10 cellular contexts compared by ENCODE assay signal in the genomic region with DNA sequence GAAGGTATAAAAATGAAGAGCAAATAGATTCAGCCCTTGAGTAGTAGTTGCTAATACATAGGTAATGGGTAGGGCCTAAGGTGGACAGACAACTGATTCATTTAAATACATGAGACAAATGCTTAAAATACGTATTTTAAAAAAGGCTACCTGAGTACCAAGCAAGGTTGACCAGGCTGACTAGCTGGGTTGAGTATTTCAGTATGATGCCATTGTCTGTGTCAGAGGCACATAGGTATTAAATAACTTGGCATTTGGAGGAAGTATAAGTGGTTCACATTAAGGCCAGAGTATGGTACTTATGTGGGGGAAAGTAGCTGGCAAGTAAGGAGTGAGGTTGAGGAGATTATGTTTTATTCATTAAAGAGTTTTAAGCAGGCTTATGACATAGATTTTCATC. TPM values are rescaled to one million over a fixed set of nuclear protein-coding genes. Genes with fewer than 3 reads are reported as not detected.
DNase-seq lines count a peak whose midpoint lies in the region; ATAC-seq, FAIRE-seq and TF ChIP-seq lines count a peak whose summit lies in the region.
"Had no signal": no experiment of that assay in that cellular context is flagged by ENCODE, and none has a peak within 500 bp of the region (broad histone marks: within the 10 kb centered on the region; RNA-seq: fewer than 3 reads in every experiment).

No MANE protein-coding gene starts in this region.

- H3K4me3 ChIP-seq in GM12878 = no peak overlapping the region
- H3K4me3 ChIP-seq in testis = no peak overlapping the region

- no peaks in the 10 kb centered on the region for H3K27me3 ChIP-seq in GM12878 (replicated peaks in 1 of 2; ENCODE audit: control insufficient read depth in 2 of 2, insufficient read depth in 2 of 2, low read length in 1 of 2)
- no peaks in the 10 kb centered on the region for H3K27me3 ChIP-seq in testis

- peaks cover 2% of the 10 kb centered on the region for H3K36me3 Mint-ChIP-seq in activated naive CD4-positive, alpha-beta T cell treated with anti-CD3 and anti-CD28 coated beads for 36 hours (ENCODE audit: low read depth)

- BruUV-seq in GM12878 (replicated peaks; lab: Mats Ljungman, UMichigan) = no TSS peak

- H3K4me3 Mint-ChIP-seq in activated naive CD4-positive, alpha-beta T cell treated with anti-CD3 and anti-CD28 coated beads for 36 hours = peak overlapping the region; percentile 34

- TF ChIP-seq CTCF in GM12878 (IDR thresholded peaks at IDR 0.05 in 2 of 3, conservative IDR thresholded peaks at IDR 0.05 in 1 of 3; ENCODE audit: control insufficient read depth in 2 of 3, extremely low read depth in 1 of 3, insufficient read depth in 1 of 3, low read depth in 3 of 3, low read length in 3 of 3) (no peak), testis (IDR thresholded peaks at IDR 0.05) (no peak), RWPE1 (conservative IDR thresholded peaks at IDR 0.05; ENCODE audit: low read depth) (no peak)

- no peak for TF ChIP-seq RAD21 in GM12878 (IDR thresholded peaks at IDR 0.05; ENCODE audit: insufficient read depth, low read depth, low read length)

- H3K79me2 ChIP-seq in GM12878 (ENCODE audit: control insufficient read depth, insufficient read depth, low read length) = peaks cover 70% of the 10 kb centered on the region

- CTCF ChIA-PET in activated naive CD4-positive, alpha-beta T cell treated with anti-CD3 and anti-CD28 coated beads for 36 hours (lab: Charles Lee) = no interaction called here
- CTCF ChIA-PET in GM12878 (lab: Yijun Ruan, JAX) (interaction anchor here (1.2 to 3.0 kb wide), 2 partner anchors 11 to 18 kb away, joined by 3 to 9 read pairs; no protein-coding TSS in a partner anchor), RWPE1 (lab: Yijun Ruan, JAX) (interaction anchor here (0.5 to 0.6 kb wide), 2 partner anchors 301 to 323 kb away, joined by 3 to 6 read pairs; no protein-coding TSS in a partner anchor)

- peaks cover 91% of the 10 kb centered on the region for H3K4me1 Mint-ChIP-seq in activated naive CD4-positive, alpha-beta T cell treated with anti-CD3 and anti-CD28 coated beads for 36 hours (ENCODE audit: low read depth)

- peak overlapping the region; percentile 23; the same call in 1 of the 2 replicates for H3K4me2 ChIP-seq in GM12878 (ENCODE audit: control insufficient read depth, insufficient read depth)

- intact Hi-C loops in activated naive CD4-positive, alpha-beta T cell treated with anti-CD3 and anti-CD28 coated beads for 36 hours (cut with micrococcal nuclease) = loop anchor here (1.0 kb wide), 1 partner anchor 12 kb away; no protein-coding TSS in a partner anchor
- intact Hi-C loops in GM12878 (cut with micrococcal nuclease; ENCODE audit: unreplicated experiment) = no loop called here
- intact Hi-C loops in testis (cut with DNase I; ENCODE audit: low total_unique reads) = no loop called here

- peak overlapping the region; percentile 80 for H3K27ac Mint-ChIP-seq in activated naive CD4-positive, alpha-beta T cell treated with anti-CD3 and anti-CD28 coated beads for 36 hours

- no peak for TF ChIP-seq POLR2A in GM12878 (IDR thresholded peaks at IDR 0.05; ENCODE audit: low read depth, low read length)
- TF ChIP-seq POLR2A in testis (IDR thresholded peaks at IDR 0.05) = no peak

- WGBS in GM12878 (ENCODE audit: insufficient coverage, insufficient replicate concordance, low lambda C conversion rate, missing lambda C conversion rate) = 39% methylated on average over 1 of the region's 1 CpG
- WGBS in testis, 2 donors = 88 to 96% methylated on average over 1 of the region's 1 CpG

- in situ Hi-C loops in GM12878 (cut with MboI) = no loop called here

- POLR2A ChIA-PET in GM12878 (lab: Charles Lee) = interaction anchor here (0.9 to 2.7 kb wide), 2 partner anchors 8 to 10 kb away, joined by 3 to 11 read pairs; no protein-coding TSS in a partner anchor
- POLR2A ChIA-PET in RWPE1 (lab: Yijun Ruan, JAX; ENCODE audit: low non-redundant PET) = no interaction called here

- DNase-seq in activated naive CD4-positive, alpha-beta T cell treated with anti-CD3 and anti-CD28 coated beads for 36 hours = no peak
- no peak for DNase-seq in activated naive CD4-positive, alpha-beta T cell treated with Interleukin-2 at 50 U/mL for 16 hours
- DNase-seq in GM12878 (ENCODE audit: low read depth, low spot score) = no peak
- no peak for DNase-seq in testis
- no peak for DNase-seq in NCI-H2196 treated with DMSO at 0.1 percent for 48 hours (lab: John Stamatoyannopoulos, UW; ENCODE audit: unreplicated experiment)
- no peak for DNase-seq in RWPE1 (ENCODE audit: low spot score)

- ATAC-seq in HG03135 (IDR thresholded peaks at IDR 0.05; ENCODE audit: unreplicated experiment) = peak; percentile 8
- peak; percentile 29 for ATAC-seq in GM12878
- ATAC-seq in GM21723 (IDR thresholded peaks at IDR 0.05; ENCODE audit: unreplicated experiment) = no peak

- H4K20me1 ChIP-seq in GM12878 (ENCODE audit: control insufficient read depth, insufficient read depth) = no peaks in the 10 kb centered on the region

- RAD21 ChIA-PET in GM12878 (lab: Charles Lee; ENCODE audit: unreplicated experiment) = interaction anchor here (1.0 to 1.6 kb wide), 3 partner anchors 18 to 101 kb away, joined by 3 read pairs; no protein-coding TSS in a partner anchor

- H3K9me3 Mint-ChIP-seq in activated naive CD4-positive, alpha-beta T cell treated with anti-CD3 and anti-CD28 coated beads for 36 hours = no peaks in the 10 kb centered on the region

- no peak for FAIRE-seq in GM12878 (lab: Jason Lieb, UNC)
- FAIRE-seq: endothelial cell of umbilical vein had no signal

- H3K9me3 ChIP-seq in GM12878 (replicated peaks; ENCODE audit: control insufficient read depth, insufficient read depth, low read length) (no peaks in the 10 kb centered on the region), testis (no peaks in the 10 kb centered on the region)

- no peak for TF ChIP-seq EP300 in GM12878 (IDR thresholded peaks at IDR 0.05; ENCODE audit: borderline replicate concordance in 1 of 2, control insufficient read depth in 1 of 2, low read depth in 2 of 2, low read length in 2 of 2)

- no peak overlapping the region for H3K9ac ChIP-seq in GM12878 (ENCODE audit: control insufficient read depth, insufficient read depth, low read length)

- SMC1A ChIA-PET in GM12878 (lab: Charles Lee; ENCODE audit: uncharacterized antibody, unreplicated experiment) = interaction anchor here (1.1 to 6.3 kb wide), 6 partner anchors 8 to 143 kb away, joined by 3 to 36 read pairs (median 5); no protein-coding TSS in a partner anchor

- H3K4me1 ChIP-seq in GM12878 (ENCODE audit: control insufficient read depth, insufficient read depth, low read length) (peaks cover 26% of the 10 kb centered on the region), testis (peaks cover 29% of the 10 kb centered on the region)

- H3K27me3 Mint-ChIP-seq in activated naive CD4-positive, alpha-beta T cell treated with anti-CD3 and anti-CD28 coated beads for 36 hours (ENCODE audit: low read depth) = no peaks in the 10 kb centered on the region

- no peaks in the 10 kb centered on the region for H3K36me3 ChIP-seq in GM12878 (ENCODE audit: control insufficient read depth in 2 of 2, insufficient read depth in 2 of 2, low read length in 1 of 2)
- no peaks in the 10 kb centered on the region for H3K36me3 ChIP-seq in testis (ENCODE audit: low read depth, missing control alignments)

- H3K27ac ChIP-seq in GM12878 (ENCODE audit: control insufficient read depth, insufficient read depth) (peak overlapping the region; percentile 45), testis (peak overlapping the region; percentile 15 to 50), RWPE1 (no peak overlapping the region)
- H3K27ac ChIP-seq: HL-60 had no signal

- no peak overlapping the region for H2AFZ ChIP-seq in GM12878 (ENCODE audit: control insufficient read depth, low read depth, low read length)

TF ChIP-seq in GM12878, 131 proteins besides CTCF, POLR2A, EP300 and RAD21 (continues in another document):
- TF ChIP-seq NFYA (IDR thresholded peaks at IDR 0.05; ENCODE audit: borderline replicate concordance, low read depth, low read length) (no peak), SRF (IDR thresholded peaks at IDR 0.05; ENCODE audit: low read depth in 2 of 2, low read length in 2 of 2) (no peak), LARP7 (IDR thresholded peaks at IDR 0.05) (no peak), PAX5 (IDR thresholded peaks at IDR 0.05; ENCODE audit: borderline replicate concordance, low read depth, low read length) (no peak), ESRRA (IDR thresholded peaks at IDR 0.05; ENCODE audit: low read length) (no peak), POLR2AphosphoS5 (IDR thresholded peaks at IDR 0.05; ENCODE audit: low read length) (no peak), SMARCA5 (IDR thresholded peaks at IDR 0.05) (no peak), IKZF2 (IDR thresholded peaks at IDR 0.05) (no peak), MTA2 (IDR thresholded peaks at IDR 0.05; ENCODE audit: low read depth) (no peak), ZSCAN29 (IDR thresholded peaks at IDR 0.05) (no peak), ZZZ3 (IDR thresholded peaks at IDR 0.05; ENCODE audit: control insufficient read depth, insufficient read length, low read depth) (no peak)

RNA-seq across cellular contexts. Expression of a gene that starts 19.4 kb away (rescaled TPM):
- 10 to 100 TPM; 45.6 to 49.7 TPM for total RNA-seq in activated naive CD4-positive, alpha-beta T cell treated with anti-CD3 and anti-CD28 coated beads for 36 hours
- 33.9 and 40.9 TPM in 2 replicates for total RNA-seq in GM12878 (2013; cell fraction: nucleolus; rRNA removed)
- total RNA-seq in GM12878 (2014; rRNA removed) (23.5 and 25.0 TPM in 2 replicates), GM12878 (2014; rRNA removed; fragmentation: Illumina TruSeq; extraction: Trizol) (24.6 and 26.4 TPM in 2 replicates), GM12878 (2021) (28.4 and 31.5 TPM in 2 replicates), testis (10 to 100 TPM; 59.1 to 59.3 TPM)
- polyA plus RNA-seq in GM12878 (2011; ENCODE audit: low read depth) = 5.9 TPM
- polyA plus RNA-seq in GM12878 (2011; rRNA removed) (77.7 and 106 TPM in 2 replicates), GM12878 (2014; fragmentation: Illumina TruSeq; extraction: Trizol) (23.4 and 24.9 TPM in 2 replicates), GM12878 (2014; fragmentation: Nextera tagmentation; extraction: Ambion mirVana) (1 to 10 TPM; 9.4 to 9.9 TPM), GM12878 (2014; rRNA removed) (14.5 and 17.4 TPM in 2 replicates), GM12878 (2016; fragmentation: Nextera tagmentation; extraction: Ambion mirVana) (10 to 100 TPM; 17.0 to 34.8 TPM), testis (ENCODE audit: insufficient read depth, low read depth, low replicate concordance) (22.1 TPM)
- 38.8 and 41.7 TPM in 2 replicates for polyA plus RNA-seq in GM12878 (2011; cell fraction: cytosol; rRNA removed)
- polyA plus RNA-seq in GM12878 (2011; cell fraction: nucleus; rRNA removed) = 31.0 and 37.9 TPM in 2 replicates
- polyA plus RNA-seq in GM12878 (2012) = 13.1 and 16.3 TPM in 2 replicates
- 71.1 and 138 TPM in 2 replicates for polyA minus RNA-seq in GM12878 (2011; rRNA and poly(A)+ RNA removed)
- polyA minus RNA-seq in GM12878 (2011; cell fraction: cytosol; rRNA and poly(A)+ RNA removed) = 30.9 and 41.6 TPM in 2 replicates
- 20.1 and 37.7 TPM in 2 replicates for polyA minus RNA-seq in GM12878 (2011; cell fraction: nucleus; rRNA and poly(A)+ RNA removed)
